ENCODE assay signal across 20 cellular contexts in genomic region chrX:108131471-108131870, GRCh38. TPM values are rescaled to one million over a fixed set of nuclear protein-coding genes. Genes with fewer than 3 reads are reported as not detected.
DNase-seq lines count a peak whose midpoint lies in the region; ATAC-seq, FAIRE-seq and TF ChIP-seq lines count a peak whose summit lies in the region.
"Had no signal": no experiment of that assay in that cellular context is flagged by ENCODE, and none has a peak within 500 bp of the region (broad histone marks: within the 10 kb centered on the region; RNA-seq: fewer than 3 reads in every experiment).

No MANE protein-coding gene starts in this region.

- H3K4me1 Mint-ChIP-seq in activated CD8-positive, alpha-beta T cell treated with anti-CD3 and anti-CD28 coated beads, Interleukin-2, amount 10 ng/mL, durations not matched to agents 7 days and 5 days (ENCODE audit: low read depth): no peaks in the 10 kb centered on the region
- H3K4me1 Mint-ChIP-seq: activated B cell treated with CpG ODN at 0.5 μM for 24 hours; activated CD8-positive, alpha-beta memory T cell treated with anti-CD3 and anti-CD28 coated beads, Interleukin-2, amount 10 ng/mL, durations not matched to agents 7 days and 5 days; brain; mesothelial cell of epicardium had no signal

- H3K79me2 ChIP-seq in GM23248 (ENCODE audit: insufficient read depth): no peaks in the 10 kb centered on the region
- no peaks in the 10 kb centered on the region for H3K79me2 ChIP-seq in PC-9 (ENCODE audit: low read depth)

- no peaks in the 10 kb centered on the region for H3K9me3 Mint-ChIP-seq in activated CD8-positive, alpha-beta T cell treated with anti-CD3 and anti-CD28 coated beads, Interleukin-2, amount 10 ng/mL, durations not matched to agents 7 days and 5 days (ENCODE audit: insufficient read depth)
- H3K9me3 Mint-ChIP-seq: activated B cell treated with CpG ODN at 0.5 μM for 24 hours, brain, mesothelial cell of epicardium had no signal

- H3K9me3 ChIP-seq in GM23248 (ENCODE audit: low read depth) (no peaks in the 10 kb centered on the region), PC-9 (ENCODE audit: insufficient read depth, low read depth) (no peaks in the 10 kb centered on the region), lung (ENCODE audit: control insufficient read depth in 2 of 2, insufficient read depth in 1 of 2, low read length in 1 of 2) (no peaks in the 10 kb centered on the region), pancreas (no peaks in the 10 kb centered on the region), esophagus squamous epithelium (no peaks in the 10 kb centered on the region)
- H3K9me3 ChIP-seq: BE2C, neutrophil, thoracic aorta had no signal

- peaks cover 14% of the 10 kb centered on the region for H3K36me3 Mint-ChIP-seq in activated CD8-positive, alpha-beta T cell treated with anti-CD3 and anti-CD28 coated beads, Interleukin-2, amount 10 ng/mL, durations not matched to agents 7 days and 5 days (ENCODE audit: low read depth)

- H3F3A ChIP-seq in GM23248 (ENCODE audit: insufficient read depth) (no peaks in the 10 kb centered on the region), PC-9 (ENCODE audit: insufficient read depth, low read depth) (peaks cover 6% of the 10 kb centered on the region; the same call in 1 of the 2 replicates)

- no peak for TF ChIP-seq POLR2A in esophagus squamous epithelium (IDR thresholded peaks at IDR 0.05)

- intact Hi-C loops in PC-9 (cut with micrococcal nuclease; ENCODE audit: unreplicated experiment): no loop called here
- intact Hi-C loops in pancreas (cut with DNase I): no loop called here
- intact Hi-C loops in esophagus squamous epithelium (cut with DNase I): no loop called here

- H3K4me1 ChIP-seq in GM23248 (ENCODE audit: insufficient read depth) (no peaks in the 10 kb centered on the region), PC-9 (replicated peaks; ENCODE audit: insufficient read depth) (no peaks in the 10 kb centered on the region), lung (ENCODE audit: control insufficient read depth in 2 of 2, insufficient read depth in 2 of 2, low read length in 2 of 2) (no peaks in the 10 kb centered on the region), pancreas (no peaks in the 10 kb centered on the region), esophagus squamous epithelium (no peaks in the 10 kb centered on the region)
- H3K4me1 ChIP-seq: BE2C had no signal

- H3K36me3 ChIP-seq in GM23248 (ENCODE audit: low read depth) (no peaks in the 10 kb centered on the region), PC-9 (ENCODE audit: low read depth) (no peaks in the 10 kb centered on the region), lung (ENCODE audit: control insufficient read depth in 2 of 2, insufficient read depth in 2 of 2, low read length in 2 of 2) (peaks cover 4% of the 10 kb centered on the region in 2 donors), pancreas (no peaks in the 10 kb centered on the region), esophagus squamous epithelium (peaks cover 0 to 33% (median 0%) of the 10 kb centered on the region in 3 donors)
- H3K36me3 ChIP-seq: BE2C, thoracic aorta had no signal

- no peak overlapping the region for H3K27ac Mint-ChIP-seq in activated CD8-positive, alpha-beta T cell treated with anti-CD3 and anti-CD28 coated beads, Interleukin-2, amount 10 ng/mL, durations not matched to agents 7 days and 5 days
- H3K27ac Mint-ChIP-seq: activated B cell treated with CpG ODN at 0.5 μM for 24 hours; activated CD8-positive, alpha-beta memory T cell treated with anti-CD3 and anti-CD28 coated beads, Interleukin-2, amount 10 ng/mL, durations not matched to agents 7 days and 5 days; brain; mesothelial cell of epicardium had no signal

- no peaks in the 10 kb centered on the region for H3K27me3 Mint-ChIP-seq in activated CD8-positive, alpha-beta T cell treated with anti-CD3 and anti-CD28 coated beads, Interleukin-2, amount 10 ng/mL, durations not matched to agents 7 days and 5 days (ENCODE audit: low read depth)
- H3K27me3 Mint-ChIP-seq: activated B cell treated with CpG ODN at 0.5 μM for 24 hours; activated CD8-positive, alpha-beta memory T cell treated with anti-CD3 and anti-CD28 coated beads, Interleukin-2, amount 10 ng/mL, durations not matched to agents 7 days and 5 days; brain had no signal

- no TSS peak for BruUV-seq in PC-9 (replicated peaks; lab: Mats Ljungman, UMichigan)

- H3K4me3 ChIP-seq in GM23248 (no peak overlapping the region), PC-9 (no peak overlapping the region), lung (peak overlapping the region; percentile 21), pancreas (no peak overlapping the region), esophagus squamous epithelium (no peak overlapping the region)
- H3K4me3 ChIP-seq: skin epidermis, thoracic aorta had no signal

- ATAC-seq in lung (ENCODE audit: insufficient read depth, low FRiP score): no peak
- ATAC-seq in pancreas: no peak
- ATAC-seq in activated CD8-positive, alpha-beta T cell treated with anti-CD3 and anti-CD28 coated beads, Interleukin-2, amount 10 ng/mL, durations not matched to agents 7 days and 5 days: no peak
- ATAC-seq: activated CD8-positive, alpha-beta memory T cell treated with anti-CD3 and anti-CD28 coated beads, Interleukin-2, amount 10 ng/mL, durations not matched to agents 7 days and 5 days had no signal

- H3K4me2 ChIP-seq in GM23248 (ENCODE audit: unreplicated experiment) (no peak overlapping the region), PC-9 (no peak overlapping the region)

- no peak for FAIRE-seq in pancreas (lab: Jason Lieb, UNC)

- H3K27me3 ChIP-seq in GM23248 (replicated peaks; ENCODE audit: insufficient read depth): no peaks in the 10 kb centered on the region
- H3K27me3 ChIP-seq in PC-9 (ENCODE audit: insufficient read depth, low read depth): no peaks in the 10 kb centered on the region
- no peaks in the 10 kb centered on the region for H3K27me3 ChIP-seq in lung (ENCODE audit: control insufficient read depth, insufficient read depth)
- no peaks in the 10 kb centered on the region for H3K27me3 ChIP-seq in pancreas
- no peaks in the 10 kb centered on the region for H3K27me3 ChIP-seq in esophagus squamous epithelium
- H3K27me3 ChIP-seq: BE2C, neutrophil had no signal

- in situ Hi-C loops in GM23248 (cut with MboI): no loop called here

- POLR2A ChIA-PET in PC-9 (lab: Charles Lee; ENCODE audit: unreplicated experiment): no interaction called here
- POLR2A ChIA-PET in activated CD8-positive, alpha-beta T cell treated with anti-CD3 and anti-CD28 coated beads, Interleukin-2, amount 10 ng/mL, durations not matched to agents 7 days and 5 days (lab: Charles Lee): no interaction called here

- H4K20me1 ChIP-seq in GM23248 (ENCODE audit: insufficient read depth): no peaks in the 10 kb centered on the region
- H4K20me1 ChIP-seq in PC-9 (ENCODE audit: insufficient read depth): no peaks in the 10 kb centered on the region

- DNase-seq in GM23248 (peak; percentile 1), PC-9 (peak; percentile 3 to 71), dermis blood vessel endothelial cell (peak; percentile 91), lung (ENCODE audit: low spot score) (no peak), pancreas (no peak), HT-29 (ENCODE audit: low spot score) (no peak), esophagus squamous epithelium (lab: John Stamatoyannopoulos, UW) (no peak)
- DNase-seq in activated CD8-positive, alpha-beta T cell treated with anti-CD3 and anti-CD28 coated beads, Interleukin-2, amount 10 ng/mL, durations not matched to agents 7 days and 5 days: no peak
- DNase-seq: activated B cell treated with CpG ODN at 0.5 μM for 24 hours; activated CD8-positive, alpha-beta memory T cell treated with anti-CD3 and anti-CD28 coated beads, Interleukin-2, amount 10 ng/mL, durations not matched to agents 7 days and 5 days; activated gamma-delta T cell treated with Interleukin-2 at 50 U/mL for 16 hours; BE2C; DMS 273 treated with DMSO at 0.1 percent for 48 hours; NCI-H2029; NCI-H526 treated with DMSO at 0.1 percent for 48 hours had no signal

- WGBS in GM23248 (ENCODE audit: low coverage in 1 of 2, low lambda C conversion rate in 2 of 2, missing lambda C conversion rate in 2 of 2), 2 experiments: 49 to 55% methylated on average over 2 of the region's 2 CpGs
- WGBS in lung, 2 donors: 52 to 54% methylated on average over 2 of the region's 2 CpGs
- 62 to 66% methylated on average over 2 of the region's 2 CpGs for WGBS in pancreas, 2 donors
- WGBS in esophagus squamous epithelium, 2 donors: 49 to 59% methylated on average over 2 of the region's 2 CpGs

- H3K9ac ChIP-seq in GM23248: no peak overlapping the region

- CTCF ChIA-PET in PC-9 (lab: Charles Lee): no interaction called here
- CTCF ChIA-PET in activated CD8-positive, alpha-beta T cell treated with anti-CD3 and anti-CD28 coated beads, Interleukin-2, amount 10 ng/mL, durations not matched to agents 7 days and 5 days (lab: Charles Lee): no interaction called here

- no peak overlapping the region for H3K27ac ChIP-seq in GM23248
- no peak overlapping the region for H3K27ac ChIP-seq in PC-9
- H3K27ac ChIP-seq in lung (ENCODE audit: low read depth in 1 of 2, low read length in 1 of 2): peak overlapping the region in 1 of 2 donors; percentile 47
- no peak overlapping the region for H3K27ac ChIP-seq in pancreas
- peak overlapping the region in 2 of 4 donors; percentile 0 to 17 for H3K27ac ChIP-seq in esophagus squamous epithelium
- H3K27ac ChIP-seq: neutrophil, skin epidermis, thoracic aorta had no signal

- H3K9me2 ChIP-seq in GM23248 (ENCODE audit: insufficient read depth) (no peaks in the 10 kb centered on the region), PC-9 (ENCODE audit: insufficient read depth) (no peaks in the 10 kb centered on the region)

- no peak overlapping the region for H2AFZ ChIP-seq in GM23248
- H2AFZ ChIP-seq in PC-9: no peak overlapping the region

- H3K4me3 Mint-ChIP-seq in activated CD8-positive, alpha-beta T cell treated with anti-CD3 and anti-CD28 coated beads, Interleukin-2, amount 10 ng/mL, durations not matched to agents 7 days and 5 days: no peak overlapping the region
- H3K4me3 Mint-ChIP-seq: activated B cell treated with CpG ODN at 0.5 μM for 24 hours; activated CD8-positive, alpha-beta memory T cell treated with anti-CD3 and anti-CD28 coated beads, Interleukin-2, amount 10 ng/mL, durations not matched to agents 7 days and 5 days; brain; mesothelial cell of epicardium had no signal

- TF ChIP-seq CTCF in PC-9 (conservative IDR thresholded peaks at IDR 0.05) (no peak), lung (IDR thresholded peaks at IDR 0.05; ENCODE audit: control extremely low read depth, extremely low read depth) (no peak), pancreas (IDR thresholded peaks at IDR 0.05) (no peak), esophagus squamous epithelium (IDR thresholded peaks at IDR 0.05) (no peak)

RNA-seq across cellular contexts. Expression of gene ATG4A, which starts 39.9 kb away (rescaled TPM):
- total RNA-seq in GM23248 (2014; rRNA removed; shearing (Covaris generic)): 6.3 and 8.2 TPM in 2 replicates
- polyA plus RNA-seq in GM23248 (2016; fragmentation: Nextera tagmentation; extraction: Ambion mirVana) (8.9 and 11.5 TPM in 2 replicates), lung (10 to 100 TPM; 12.5 to 14.1 TPM), pancreas (10 to 100 TPM; 10.2 to 14.6 TPM)
- total RNA-seq in PC-9 (2021) (5.8 and 9.6 TPM in 2 replicates), dermis blood vessel endothelial cell (30.4 and 34.7 TPM in 2 replicates), lung (10 to 100 TPM; 14.1 to 14.9 TPM), pancreas (10 to 100 TPM in 2 of 6 donors, 1 to 10 TPM in 4; 8.9 to 12.7 (median 9.8) TPM), esophagus squamous epithelium (10 to 100 TPM in 2 of 4 donors, 1 to 10 TPM in 2; 5.9 to 18.0 (median 11.8) TPM)
- 3.2 and 3.4 TPM in 2 replicates for total RNA-seq in HT-29 (2014; rRNA removed; shearing (Covaris generic))
- total RNA-seq in activated CD8-positive, alpha-beta T cell treated with anti-CD3 and anti-CD28 coated beads, Interleukin-2, amount 10 ng/mL, durations not matched to agents 7 days and 5 days: 10 to 100 TPM; 10.5 to 11.4 TPM

RNA-seq across cellular contexts. Expression of gene PSMD10, which starts 40.1 kb away (rescaled TPM):
- 70.5 and 94.5 TPM in 2 replicates for total RNA-seq in GM23248 (2014; rRNA removed; shearing (Covaris generic))
- 68.2 and 71.0 TPM in 2 replicates for polyA plus RNA-seq in GM23248 (2016; fragmentation: Nextera tagmentation; extraction: Ambion mirVana)
- 106 and 127 TPM in 2 replicates for total RNA-seq in PC-9 (2021)
- total RNA-seq in dermis blood vessel endothelial cell: 89.8 and 107 TPM in 2 replicates
- 10 to 100 TPM; 40.2 to 55.9 TPM for total RNA-seq in lung
- 10 to 100 TPM; 30.9 to 45.9 TPM for polyA plus RNA-seq in lung
- total RNA-seq in pancreas: 10 to 100 TPM in 4 of 6 donors, 1 to 10 TPM in 2; 7.8 to 20.3 (median 12.9) TPM
- 10 to 100 TPM; 11.6 to 22.0 TPM for polyA plus RNA-seq in pancreas
- 22.1 and 25.4 TPM in 2 replicates for total RNA-seq in HT-29 (2014; rRNA removed; shearing (Covaris generic))
- total RNA-seq in esophagus squamous epithelium: 10 to 100 TPM; 37.1 to 50.4 (median 41.9) TPM
- 10 to 100 TPM; 28.1 to 30.4 TPM for total RNA-seq in activated CD8-positive, alpha-beta T cell treated with anti-CD3 and anti-CD28 coated beads, Interleukin-2, amount 10 ng/mL, durations not matched to agents 7 days and 5 days

Comparison
In these comparisons a context has a peak if more than half of its experiments do, and no peak if none do; other contexts are left out.
1. DNase-seq: peak in GM23248 (single experiment), PC-9 (2 of 2) and dermis blood vessel endothelial cell (single experiment); none in lung (single experiment), pancreas (0 of 6), HT-29 (single experiment), esophagus squamous epithelium (single experiment) and activated CD8-positive, alpha-beta T cell treated with anti-CD3 and anti-CD28 coated beads, Interleukin-2, amount 10 ng/mL, durations not matched to agents 7 days and 5 days (single experiment).